Comparison of ENCODE assay signal across 1 cellular context in genomic region chr14:22918809-22919600, GRCh38.
TF ChIP-seq lines count a peak whose summit lies in the region.

Gene RBM23 (minus strand): TSS chr14:22919149.

TF ChIP-seq in K562, 482 proteins besides CTCF, POLR2A, EP300 and RAD21 (continued from another document and continues in another):
- TF ChIP-seq ZNF280B (CRISPR knock-in tag; IDR thresholded peaks at IDR 0.05) (no peak), JUN (IDR thresholded peaks at IDR 0.05; ENCODE audit: borderline replicate concordance, low read depth, low read length) (peak; percentile 30; the same call in 1 of the 2 replicates), JUN (CRISPR knock-in tag; IDR thresholded peaks at IDR 0.05; ENCODE audit: borderline replicate concordance) (no peak), RBM17 (IDR thresholded peaks at IDR 0.05; ENCODE audit: borderline replicate concordance, low read depth, low read length) (no peak), ATF3 (IDR thresholded peaks at IDR 0.05) (peak; percentile 88), ATF3 (CRISPR knock-in tag; conservative IDR thresholded peaks at IDR 0.05) (no peak; the same call in 1 of the 2 replicates), RCOR1 (IDR thresholded peaks at IDR 0.05; ENCODE audit: borderline replicate concordance in 1 of 2, low read depth in 2 of 2, low read length in 2 of 2) (peak in 1 of 2 experiments; percentile 75; a peak in 2 of 4 replicates), RBBP5 (IDR thresholded peaks at IDR 0.05; ENCODE audit: borderline replicate concordance, insufficient read depth, low read length, poor library complexity, severe bottlenecking) (peak; percentile 66), THRA (IDR thresholded peaks at IDR 0.05) (no peak), NRF1 (conservative IDR thresholded peaks at IDR 0.05 in 1 of 2, IDR thresholded peaks at IDR 0.05 in 1 of 2) (peak; percentile 100), HMGXB4 (CRISPR knock-in tag; IDR thresholded peaks at IDR 0.05) (0 out of 2 replicates have a peak, but pooled peaks have one; percentile 13), ZKSCAN8 (CRISPR knock-in tag; IDR thresholded peaks at IDR 0.05) (no peak), CREM (IDR thresholded peaks at IDR 0.05; ENCODE audit: low read depth) (peak; percentile 100), GABPB1 (CRISPR knock-in tag; IDR thresholded peaks at IDR 0.05) (peak; percentile 71), MTA1 (IDR thresholded peaks at IDR 0.05; ENCODE audit: borderline replicate concordance) (peak; percentile 95), DLX4 (CRISPR knock-in tag; IDR thresholded peaks at IDR 0.05) (no peak), POLR2AphosphoS2 (IDR thresholded peaks at IDR 0.05; ENCODE audit: low read length) (peak; percentile 87), EZH2 (IDR thresholded peaks at IDR 0.05; ENCODE audit: borderline replicate concordance, low read depth, low read length) (no peak), ZNF444 (CRISPR knock-in tag; IDR thresholded peaks at IDR 0.05) (no peak), HNRNPLL (IDR thresholded peaks at IDR 0.05; ENCODE audit: low read depth, low read length, poor library complexity, severe bottlenecking) (peak; percentile 43), ZMIZ1 (IDR thresholded peaks at IDR 0.05; ENCODE audit: low read depth in 2 of 2, low read length in 2 of 2) (peak in 1 of 2 experiments; percentile 53; a peak in 1 of 4 replicates), PKNOX1 (IDR thresholded peaks at IDR 0.05) (peak; percentile 96), CCNT2 (IDR thresholded peaks at IDR 0.05; ENCODE audit: borderline replicate concordance, extremely low read depth, insufficient read length, low read depth, low read length) (no peak), MBD2 (IDR thresholded peaks at IDR 0.05; ENCODE audit: borderline replicate concordance, low read depth) (peak; percentile 64; the same call in 1 of the 2 replicates), NFIC (IDR thresholded peaks at IDR 0.05) (peak; percentile 10; the same call in 1 of the 2 replicates), NFYB (IDR thresholded peaks at IDR 0.05; ENCODE audit: extremely low read depth, insufficient read length) (peak; percentile 95), HLTF (IDR thresholded peaks at IDR 0.05) (no peak), RUNX1 (IDR thresholded peaks at IDR 0.05; ENCODE audit: low read depth) (no peak), POLR2G (IDR thresholded peaks at IDR 0.05; ENCODE audit: low read depth, low read length) (peak; percentile 84), ARID1B (IDR thresholded peaks at IDR 0.05) (no peak), GTF2B (IDR thresholded peaks at IDR 0.05; ENCODE audit: extremely low read depth, insufficient read length) (peak; percentile 8), TAF1 (IDR thresholded peaks at IDR 0.05; ENCODE audit: control insufficient read depth, extremely low read depth, insufficient read depth, low read length, severe bottlenecking) (peak; percentile 52), MYC (IDR thresholded peaks at IDR 0.05; ENCODE audit: low read depth, low read length) (peak; percentile 48; the same call in 1 of the 2 replicates), MYC (CRISPR knock-in tag; IDR thresholded peaks at IDR 0.05; ENCODE audit: borderline replicate concordance, low read depth) (no peak), RB1 (IDR thresholded peaks at IDR 0.05; ENCODE audit: low read depth) (peak; percentile 88), NR2F6 (CRISPR knock-in tag; IDR thresholded peaks at IDR 0.05) (no peak), KDM1A (IDR thresholded peaks at IDR 0.05) (peak in 1 of 2 experiments; percentile 7; a peak in 1 of 4 replicates), HSF4 (CRISPR knock-in tag; IDR thresholded peaks at IDR 0.05; ENCODE audit: borderline replicate concordance) (0 out of 2 replicates have a peak, but pooled peaks have one; percentile 18), E2F8 (IDR thresholded peaks at IDR 0.05; ENCODE audit: low read depth, partially characterized antibody) (peak; percentile 92), ZSCAN32 (CRISPR knock-in tag; IDR thresholded peaks at IDR 0.05) (no peak), ZNF282 (CRISPR knock-in tag; IDR thresholded peaks at IDR 0.05) (no peak), PBX2 (CRISPR knock-in tag; IDR thresholded peaks at IDR 0.05; ENCODE audit: low read depth) (0 out of 2 replicates have a peak, but pooled peaks have one; percentile 30), PBX2 (tag; conservative IDR thresholded peaks at IDR 0.05; ENCODE audit: low read depth) (0 out of 2 replicates have a peak, but pooled peaks have one; percentile 40), ESRRB (CRISPR knock-in tag; IDR thresholded peaks at IDR 0.05; ENCODE audit: borderline replicate concordance) (no peak)
